In genomic region chr1:31583995-31584868, GRCh38 we compare ENCODE assay signal across 8 cellular contexts. TPM values are rescaled to one million over a fixed set of nuclear protein-coding genes. Genes with fewer than 3 reads are reported as not detected.
DNase-seq lines count a peak whose midpoint lies in the region; ATAC-seq and TF ChIP-seq lines count a peak whose summit lies in the region.

No MANE protein-coding gene starts in this region.

- ATAC-seq in Right ventricle myocardium superior (ENCODE audit: poor library complexity) (peak; percentile 61), GM21786 (IDR thresholded peaks at IDR 0.05; ENCODE audit: unreplicated experiment) (no peak), GM19463 (IDR thresholded peaks at IDR 0.05; ENCODE audit: unreplicated experiment) (no peak)

- H3K27ac ChIP-seq in SK-N-SH (ENCODE audit: low read depth in 2 of 2, low read length in 1 of 2) (no peak overlapping the region), tibial nerve (peak overlapping the region in 1 of 4 donors; percentile 60)

- H3K27me3 ChIP-seq in SK-N-SH (ENCODE audit: insufficient read depth) (no peaks in the 10 kb centered on the region), tibial nerve (peaks cover 0 to 28% of the 10 kb centered on the region in 2 donors)

- H3F3A ChIP-seq in SK-N-SH (replicated peaks; ENCODE audit: insufficient read depth): no peaks in the 10 kb centered on the region

- WGBS in SK-N-SH (ENCODE audit: low lambda C conversion rate): 61% methylated on average over 5 of the region's 13 CpGs
- WGBS in tibial nerve, 2 donors: 47 to 48% methylated on average over 11 to 13 of the region's 13 CpGs

- POLR2A ChIA-PET in SK-N-SH (lab: Yijun Ruan, JAX): no interaction called here

- no peak for TF ChIP-seq EP300 in SK-N-SH (IDR thresholded peaks at IDR 0.05; ENCODE audit: borderline replicate concordance in 1 of 2, low read depth in 1 of 2, low read length in 1 of 2)
- TF ChIP-seq EP300 in tibial nerve (IDR thresholded peaks at IDR 0.05): peak in 1 of 2 donors; percentile 56

- DNase-seq in Daoy (ENCODE audit: low read depth) (peak; percentile 59), SK-N-SH (peak; percentile 76), Right ventricle myocardium superior (peak; percentile 88), putamen (ENCODE audit: low spot score) (peak; percentile 25), tibial nerve (ENCODE audit: low spot score in 2 of 2) (no peak)
- no peak for DNase-seq in activated naive CD4-positive, alpha-beta T cell treated with Interleukin-2 at 50 U/mL for 16 hours

- H3K9me3 ChIP-seq in SK-N-SH: no peaks in the 10 kb centered on the region
- no peaks in the 10 kb centered on the region for H3K9me3 ChIP-seq in tibial nerve

- H3K4me1 ChIP-seq in SK-N-SH (ENCODE audit: control insufficient read depth in 1 of 2, insufficient read depth in 2 of 2, low read depth in 1 of 2, low read length in 1 of 2) (peaks cover 0 to 18% of the 10 kb centered on the region in 2 experiments; a peak in 2 of 4 replicates), tibial nerve (peaks cover 0 to 76% (median 31%) of the 10 kb centered on the region in 4 donors)

- H3K4me3 ChIP-seq in SK-N-SH (ENCODE audit: low read depth in 2 of 2, low read length in 1 of 2) (no peak overlapping the region), tibial nerve (no peak overlapping the region)

- intact Hi-C loops in Right ventricle myocardium superior (cut with DNase I): no loop called here

- H3K4me2 ChIP-seq in SK-N-SH: peak overlapping the region; percentile 38; the same call in 1 of the 2 replicates

- no peaks in the 10 kb centered on the region for H3K9me2 ChIP-seq in SK-N-SH

- H2AFZ ChIP-seq in SK-N-SH (ENCODE audit: low read depth): no peak overlapping the region

- H3K79me2 ChIP-seq in SK-N-SH (ENCODE audit: insufficient read depth): no peaks in the 10 kb centered on the region

- no peak overlapping the region for H3K9ac ChIP-seq in SK-N-SH

- no peak for TF ChIP-seq RAD21 in SK-N-SH (IDR thresholded peaks at IDR 0.05; ENCODE audit: low read length)

- no peak for TF ChIP-seq POLR2A in tibial nerve (IDR thresholded peaks at IDR 0.05)

- no peak for TF ChIP-seq CTCF in SK-N-SH (IDR thresholded peaks at IDR 0.05)
- TF ChIP-seq CTCF in tibial nerve (IDR thresholded peaks at IDR 0.05): no peak

- H3K36me3 ChIP-seq in SK-N-SH (replicated peaks in 1 of 2; ENCODE audit: control insufficient read depth in 1 of 2, insufficient read depth in 2 of 2, low read length in 1 of 2): no peaks in the 10 kb centered on the region
- no peaks in the 10 kb centered on the region for H3K36me3 ChIP-seq in tibial nerve

- CTCF ChIA-PET in SK-N-SH (lab: Yijun Ruan, JAX): interaction anchor here (0.7 to 4.5 kb wide), 4 partner anchors 11 to 195 kb away, joined by 3 to 36 read pairs (median 6); partner anchors contain the start of gene HCRTR1

- H4K20me1 ChIP-seq in SK-N-SH (ENCODE audit: insufficient read depth): no peaks in the 10 kb centered on the region

TF ChIP-seq in SK-N-SH, 30 proteins besides CTCF, POLR2A, EP300 and RAD21:
- no peak for TF ChIP-seq FOXM1 (IDR thresholded peaks at IDR 0.05; ENCODE audit: low read depth)
- TF ChIP-seq NFIC (IDR thresholded peaks at IDR 0.05; ENCODE audit: borderline replicate concordance): peak; percentile 27; the same call in 1 of the 2 replicates
- peak; percentile 67; the same call in 1 of the 2 replicates for TF ChIP-seq USF1 (IDR thresholded peaks at IDR 0.05; ENCODE audit: borderline replicate concordance, low read depth)
- no peak for TF ChIP-seq YY1 (IDR thresholded peaks at IDR 0.05; ENCODE audit: low read depth)

RNA-seq across cellular contexts. Expression of gene TINAGL1, which starts 7.9 kb away (rescaled TPM):
- total RNA-seq in Daoy (2014; rRNA removed; shearing (Covaris generic)): 29.9 and 39.1 TPM in 2 replicates
- polyA plus RNA-seq in SK-N-SH (2012; rRNA removed): 0.23 TPM in 1 of 2 replicates, not detected in the other
- 0.01 and 0.03 TPM in 2 replicates for polyA plus RNA-seq in SK-N-SH (2012; cell fraction: cytosol; rRNA removed)
- 0.07 and 0.10 TPM in 2 replicates for polyA plus RNA-seq in SK-N-SH (2012; cell fraction: nucleus; rRNA removed)
- total RNA-seq in Right ventricle myocardium superior (268 TPM), tibial nerve (100 to 1,000 TPM in 3 of 4 donors, 10 to 100 TPM in 1; 97.3 to 227 (median 198) TPM)

RNA-seq across cellular contexts. Expression of gene HCRTR1, which starts 33.3 kb away (rescaled TPM):
- not detected in 2 replicates for total RNA-seq in Daoy (2014; rRNA removed; shearing (Covaris generic))
- 0.03 TPM in 1 of 2 replicates, not detected in the other for polyA plus RNA-seq in SK-N-SH (2012; rRNA removed)
- 0.05 TPM in 1 of 2 replicates, not detected in the other for polyA plus RNA-seq in SK-N-SH (2012; cell fraction: cytosol; rRNA removed)
- polyA plus RNA-seq in SK-N-SH (2012; cell fraction: nucleus; rRNA removed): 0.06 TPM in 1 of 2 replicates, not detected in the other
- total RNA-seq in Right ventricle myocardium superior (0.46 TPM), tibial nerve (1 to 10 TPM in 1 of 4 donors, under 1 TPM in 1, not detected in 2; 0.21 to 2.5 TPM)

Comparison
In these comparisons a context has a peak if more than half of its experiments do, and no peak if none do; other contexts are left out.
1. DNase-seq: peak in Daoy (single experiment), SK-N-SH (single experiment), Right ventricle myocardium superior (single experiment) and putamen (single experiment); none in tibial nerve (0 of 2) and activated naive CD4-positive, alpha-beta T cell treated with Interleukin-2 at 50 U/mL for 16 hours (single experiment).